Comparison of ENCODE assay signal across 1 cellular context in the genomic region with DNA sequence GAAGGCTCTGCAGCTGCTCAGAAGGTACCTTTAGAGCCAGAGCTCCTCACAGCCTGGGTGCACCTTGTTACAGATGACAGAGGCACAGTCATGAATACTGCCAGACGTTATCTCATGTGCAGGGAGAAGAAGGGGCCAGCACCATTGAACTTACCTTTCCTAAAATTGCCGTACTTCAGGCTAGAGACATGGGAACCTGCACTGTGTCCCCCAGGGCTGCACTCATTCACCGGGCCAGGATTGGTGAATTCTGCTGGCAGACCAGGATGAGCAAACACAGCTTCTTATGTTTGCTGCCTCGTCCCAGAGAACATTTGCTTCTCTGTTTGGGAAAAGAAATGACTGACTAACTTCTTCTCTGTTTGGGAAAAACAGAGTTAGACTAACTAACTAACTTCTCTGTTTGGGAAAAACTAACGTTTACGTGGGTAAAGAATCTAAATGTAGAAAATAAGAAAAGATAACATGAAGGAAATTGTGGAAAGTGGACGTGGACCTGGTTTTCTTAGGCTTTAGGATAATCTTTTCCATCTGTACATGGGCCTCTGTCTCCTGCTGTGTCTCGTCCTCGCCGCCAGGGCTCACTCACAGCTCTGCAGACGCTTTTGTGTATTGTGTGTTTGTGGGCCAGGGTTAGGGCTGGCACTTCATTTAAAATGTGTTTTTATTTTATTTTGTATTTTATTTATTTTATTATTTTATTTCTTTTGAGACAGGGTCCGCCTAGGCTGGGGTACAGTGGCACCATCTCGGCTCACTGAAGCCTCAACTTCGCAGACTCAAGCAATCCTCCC.
TF ChIP-seq lines count a peak whose summit lies in the region.

No MANE protein-coding gene starts in this region.

TF ChIP-seq in SK-N-SH, 30 proteins besides CTCF, POLR2A, EP300 and RAD21:
- TF ChIP-seq GATA2 (CRISPR knock-in tag; IDR thresholded peaks at IDR 0.05): no peak
- TF ChIP-seq RCOR1 (IDR thresholded peaks at IDR 0.05; ENCODE audit: low read length): no peak
- TF ChIP-seq NRF1 (IDR thresholded peaks at IDR 0.05; ENCODE audit: low read depth, low read length): no peak
- TF ChIP-seq FOXJ3 (CRISPR knock-in tag; IDR thresholded peaks at IDR 0.05): no peak
